ENCODE assay signal across 8 cellular contexts in the genomic region with DNA sequence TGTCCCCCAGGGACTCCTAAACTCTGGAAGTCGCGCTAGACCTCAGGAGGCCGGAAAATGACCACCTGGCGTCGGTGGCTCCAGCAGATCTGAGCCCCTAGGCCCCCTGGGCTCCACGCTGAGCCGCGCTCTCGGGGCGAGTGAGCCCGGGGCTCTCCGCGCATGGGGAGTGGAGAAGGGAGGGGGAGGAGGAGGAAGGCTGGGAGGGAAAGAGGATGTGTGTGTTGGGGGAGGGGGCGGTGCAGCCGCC. TPM values are rescaled to one million over a fixed set of nuclear protein-coding genes. Genes with fewer than 3 reads are reported as not detected.
A peak's percentile ranks its signal among the peaks of the same experiment; 100 is the strongest.
DNase-seq lines count a peak whose midpoint lies in the region; FAIRE-seq and TF ChIP-seq lines count a peak whose summit lies in the region.

No MANE protein-coding gene starts in this region.

- no CpG with 5 or more reads among the region's 15 CpGs for WGBS in H9 (ENCODE audit: extremely low coverage, insufficient read length, low lambda C conversion rate)

- no peaks in the 10 kb centered on the region; a peak in 2 of 7 replicates for H3K36me3 Mint-ChIP-seq in H9 (ENCODE audit: insufficient read depth in 1 of 3, low read depth in 3 of 3)

- no peak overlapping the region for H2BK120ac ChIP-seq in H9 (ENCODE audit: low read depth, low read length, poor library complexity, severe bottlenecking)

- H2AFZ ChIP-seq in H9 (ENCODE audit: low read length) (no peak overlapping the region), keratinocyte (ENCODE audit: control insufficient read depth, low read length) (peak overlapping the region; percentile 86)

- H3K18ac ChIP-seq in H9 (ENCODE audit: insufficient read length, low read depth, low read length), result no peak overlapping the region

- no peaks in the 10 kb centered on the region for H3K79me1 ChIP-seq in H9 (ENCODE audit: insufficient read depth, low read depth, low read length, poor library complexity, severe bottlenecking)

- no peak overlapping the region for H2AK5ac ChIP-seq in H9 (ENCODE audit: insufficient read length, low read length)

- H2BK5ac ChIP-seq in H9 (ENCODE audit: insufficient read length, low read length), result no peak overlapping the region

- peaks cover 0 to 100% (median 95%) of the 10 kb centered on the region in 11 experiments; a peak in 19 of 22 replicates for H4K20me1 ChIP-seq in BLaER1 treated with 17β-estradiol and CSF1 and Interleukin-3, amounts not matched to agents 10 nM and 100 nM
- H4K20me1 ChIP-seq in H9 (ENCODE audit: control insufficient read depth, insufficient read depth, insufficient read length) (no peaks in the 10 kb centered on the region), keratinocyte (ENCODE audit: control insufficient read depth, extremely low read depth, insufficient read depth, low read length) (no peaks in the 10 kb centered on the region)

- dilution Hi-C loops in keratinocyte (cut with MboI; ENCODE audit: extremely low pct_ligation_motif_present, low sequenced_read_pairs), result no loop called here

- H3K4me2 ChIP-seq in BLaER1 treated with 17β-estradiol and CSF1 and Interleukin-3, amounts not matched to agents 10 nM and 100 nM, result peak overlapping the region; percentile 83 to 100 (median 92)
- peak overlapping the region; percentile 57 for H3K4me2 ChIP-seq in H9 (ENCODE audit: insufficient read depth, insufficient read length, low read length)
- peak overlapping the region; percentile 87 for H3K4me2 ChIP-seq in keratinocyte (ENCODE audit: control insufficient read depth, extremely low read depth, insufficient read depth, low read depth, low read length)

- H3K23me2 ChIP-seq in H9 (ENCODE audit: insufficient read length, low read depth, low read length, poor library complexity, severe bottlenecking), result peaks cover 16% of the 10 kb centered on the region

- H2BK12ac ChIP-seq in H9 (ENCODE audit: insufficient read length, low read depth, low read length), result no peak overlapping the region

- peaks cover 100% of the 10 kb centered on the region for H3K27me3 Mint-ChIP-seq in H9 (ENCODE audit: low read depth)

- H3K23ac ChIP-seq in H9 (ENCODE audit: insufficient read length, low read depth, low read length), result no peak overlapping the region

- peak overlapping the region; percentile 47 to 73 (median 56) for H3K4me3 ChIP-seq in BLaER1 treated with 17β-estradiol and CSF1 and Interleukin-3, amounts not matched to agents 10 nM and 100 nM
- H3K4me3 ChIP-seq in WERI-Rb-1 (ENCODE audit: low read depth, low read length) (peak overlapping the region; percentile 65), keratinocyte (ENCODE audit: control insufficient read depth in 2 of 3, extremely low read depth in 1 of 3, insufficient read depth in 2 of 3, low read depth in 1 of 3, low read length in 3 of 3) (peak overlapping the region; percentile 44 to 75 (median 69))

- no peaks in the 10 kb centered on the region for H3K36me3 ChIP-seq in BLaER1 treated with 17β-estradiol and CSF1 and Interleukin-3, amounts not matched to agents 10 nM and 100 nM
- no peaks in the 10 kb centered on the region for H3K36me3 ChIP-seq in WERI-Rb-1
- no peaks in the 10 kb centered on the region for H3K36me3 ChIP-seq in keratinocyte (ENCODE audit: control insufficient read depth in 2 of 2, extremely low read depth in 1 of 2, insufficient read depth in 2 of 2, low read length in 2 of 2)

- H3T11ph ChIP-seq in H9 (ENCODE audit: low read length), result no peak overlapping the region

- no peak overlapping the region for H4K5ac ChIP-seq in H9 (ENCODE audit: insufficient read length, low read depth, low read length)

- H2BK20ac ChIP-seq in H9 (ENCODE audit: low read depth, low read length, poor library complexity, severe bottlenecking), result no peak overlapping the region

- no peak for FAIRE-seq in keratinocyte (lab: Jason Lieb, UNC)

- H3K4me1 Mint-ChIP-seq in H9, result peaks cover 48 to 70% of the 10 kb centered on the region in 2 experiments

- H3K56ac ChIP-seq in H9 (ENCODE audit: insufficient read length, low read depth, low read length), result no peak overlapping the region

- no peak overlapping the region for H3K4ac ChIP-seq in H9 (ENCODE audit: low read depth, low read length)

- H4K91ac ChIP-seq in H9 (ENCODE audit: insufficient read length, low read depth, low read length), result no peak overlapping the region

- TF ChIP-seq CTCF in H9 (conservative IDR thresholded peaks at IDR 0.05) (no peak), WERI-Rb-1 (IDR thresholded peaks at IDR 0.05; ENCODE audit: low read depth, low read length) (no peak), keratinocyte (optimal IDR thresholded peaks at IDR 0.05 in 1 of 3, IDR thresholded peaks at IDR 0.05 in 1 of 3, conservative IDR thresholded peaks at IDR 0.05 in 1 of 3; ENCODE audit: extremely low read depth in 1 of 3, insufficient read depth in 2 of 3, low read length in 3 of 3) (no peak)

- no peaks in the 10 kb centered on the region for H3K9me1 ChIP-seq in keratinocyte (ENCODE audit: control insufficient read depth, extremely low read depth, insufficient read depth, low read length)

- H3K4me1 ChIP-seq in BLaER1 treated with 17β-estradiol and CSF1 and Interleukin-3, amounts not matched to agents 10 nM and 100 nM, result peaks cover 12 to 45% (median 22%) of the 10 kb centered on the region in 10 experiments
- peaks cover 2% of the 10 kb centered on the region; the same call in 1 of the 2 replicates for H3K4me1 ChIP-seq in H9 (ENCODE audit: insufficient read depth, low read length)
- H3K4me1 ChIP-seq in keratinocyte (ENCODE audit: control insufficient read depth, extremely low read depth, insufficient read depth, low read length), result peaks cover 34% of the 10 kb centered on the region

- no peak for DNase-seq in H9
- no peak for DNase-seq in WERI-Rb-1
- no peak for DNase-seq in keratinocyte (ENCODE audit: low read depth, low spot score)
- DNase-seq in hippocampal formation (lab: John Stamatoyannopoulos, UW), result no peak
- DNase-seq in stimulated activated CD4-positive, alpha-beta T cell treated with anti-CD3 and anti-CD28 coated beads, Interleukin-2, amount 100 ng/mL, for 48 hours, result no peak
- DNase-seq in NCI-H345 (lab: John Stamatoyannopoulos, UW), result no peak
- DNase-seq in COLO668 (lab: John Stamatoyannopoulos, UW; ENCODE audit: unreplicated experiment), result no peak

- peaks cover 2 to 9% of the 10 kb centered on the region in 2 experiments; a peak in 3 of 5 replicates for H3K9me3 Mint-ChIP-seq in H9

- peak overlapping the region; percentile 62 to 95 for H3K4me3 Mint-ChIP-seq in H9

- H4K8ac ChIP-seq in H9 (replicated peaks; ENCODE audit: insufficient read length, low read depth, low read length), result no peak overlapping the region

- peaks cover 100% of the 10 kb centered on the region in 11 experiments for H3K27me3 ChIP-seq in BLaER1 treated with 17β-estradiol and CSF1 and Interleukin-3, amounts not matched to agents 10 nM and 100 nM
- H3K27me3 ChIP-seq in H9 (ENCODE audit: insufficient read depth, low read length) (peaks cover 90% of the 10 kb centered on the region), WERI-Rb-1 (ENCODE audit: insufficient read depth, low read depth, severe bottlenecking) (peaks cover 53% of the 10 kb centered on the region), keratinocyte (ENCODE audit: control insufficient read depth, extremely low read depth, insufficient read depth, low read length) (peaks cover 89% of the 10 kb centered on the region)

- H2BK15ac ChIP-seq in H9 (ENCODE audit: low read depth, low read length), result no peak overlapping the region

- no peak overlapping the region for H3K27ac ChIP-seq in BLaER1 treated with 17β-estradiol and CSF1 and Interleukin-3, amounts not matched to agents 10 nM and 100 nM
- H3K27ac ChIP-seq in H9 (ENCODE audit: insufficient read length, low read depth, low read length) (no peak overlapping the region), WERI-Rb-1 (no peak overlapping the region), keratinocyte (ENCODE audit: control insufficient read depth, insufficient read depth, low read length) (peak overlapping the region; percentile 20)

- H3K14ac ChIP-seq in H9 (ENCODE audit: insufficient read depth, low read length), result no peak overlapping the region

- peaks cover 9 to 52% (median 24%) of the 10 kb centered on the region in 11 experiments; a peak in 21 of 22 replicates for H3K9me3 ChIP-seq in BLaER1 treated with 17β-estradiol and CSF1 and Interleukin-3, amounts not matched to agents 10 nM and 100 nM (replicated peaks in 1 of 11)
- no peaks in the 10 kb centered on the region for H3K9me3 ChIP-seq in H9 (ENCODE audit: control insufficient read depth, low read depth, low read length)
- H3K9me3 ChIP-seq in WERI-Rb-1 (ENCODE audit: severe bottlenecking), result peaks cover 7% of the 10 kb centered on the region
- no peaks in the 10 kb centered on the region for H3K9me3 ChIP-seq in keratinocyte (ENCODE audit: control insufficient read depth, low read depth, low read length)

- H3K27ac Mint-ChIP-seq in H9, result no peak overlapping the region

- H3K79me2 ChIP-seq in H9 (ENCODE audit: insufficient read depth, low read length), result no peaks in the 10 kb centered on the region
- H3K79me2 ChIP-seq in keratinocyte (ENCODE audit: control insufficient read depth, insufficient read depth, low read length), result no peaks in the 10 kb centered on the region

- H3K9ac ChIP-seq in BLaER1 treated with 17β-estradiol and CSF1 and Interleukin-3, amounts not matched to agents 10 nM and 100 nM, result peak overlapping the region in 4 of 11 experiments; percentile 19 to 49 (median 34); a peak in 3 of 22 replicates
- H3K9ac ChIP-seq in H9 (ENCODE audit: extremely low read depth, insufficient read length, low read length), result no peak overlapping the region
- peak overlapping the region; percentile 75 for H3K9ac ChIP-seq in keratinocyte (ENCODE audit: control insufficient read depth, extremely low read depth, insufficient read depth, low read length)

RNA-seq across cellular contexts. Expression of gene DLX1, which starts 0.9 kb away (rescaled TPM):
- not detected in 2 replicates for total RNA-seq in H9 (2021)
- 0.68 to 1.5 TPM (median 0.88 TPM) in 3 replicates for polyA plus RNA-seq in keratinocyte
- polyA plus RNA-seq in keratinocyte (2011; ENCODE audit: low read depth), result 0.39 TPM
- polyA plus RNA-seq in keratinocyte (2011; cell fraction: cytosol; rRNA removed), result 0.62 and 0.81 TPM in 2 replicates
- 1.7 and 2.8 TPM in 2 replicates for polyA plus RNA-seq in keratinocyte (2011; cell fraction: nucleus; rRNA removed)
- polyA plus RNA-seq in keratinocyte (2012; ENCODE audit: low replicate concordance), result 0.48 and 1.5 TPM in 2 replicates
- polyA minus RNA-seq in keratinocyte, result 0.32 to 2.0 TPM (median 0.99 TPM) in 3 replicates
- polyA minus RNA-seq in keratinocyte (2011; cell fraction: cytosol; rRNA and poly(A)+ RNA removed), result not detected
- 0.54 and 0.63 TPM in 2 replicates for polyA minus RNA-seq in keratinocyte (2011; cell fraction: nucleus; rRNA and poly(A)+ RNA removed)

RNA-seq across cellular contexts. Expression of gene DLX2, which starts 18.3 kb away (rescaled TPM):
- total RNA-seq in H9 (2021), result 0.42 TPM in 1 of 2 replicates, not detected in the other
- 0.26 to 0.31 TPM (median 0.29 TPM) in 3 replicates for polyA plus RNA-seq in keratinocyte
- polyA plus RNA-seq in keratinocyte (2011; ENCODE audit: low read depth), result 1.3 TPM
- polyA plus RNA-seq in keratinocyte (2011; cell fraction: cytosol; rRNA removed), result 0.32 and 0.61 TPM in 2 replicates
- 2.2 and 3.3 TPM in 2 replicates for polyA plus RNA-seq in keratinocyte (2011; cell fraction: nucleus; rRNA removed)
- polyA plus RNA-seq in keratinocyte (2012; ENCODE audit: low replicate concordance), result 0.77 and 3.1 TPM in 2 replicates
- polyA minus RNA-seq in keratinocyte, result 0.10 to 0.33 TPM in 2 of 3 replicates, not detected in the other
- polyA minus RNA-seq in keratinocyte (2011; cell fraction: cytosol; rRNA and poly(A)+ RNA removed), result 0.96 TPM
- 0.74 and 1.4 TPM in 2 replicates for polyA minus RNA-seq in keratinocyte (2011; cell fraction: nucleus; rRNA and poly(A)+ RNA removed)
